In genomic region chr11:66720223-66720898, GRCh38 we compare ENCODE assay signal across 8 cellular contexts.
A peak's percentile ranks its signal among the peaks of the same experiment; 100 is the strongest.
DNase-seq lines count a peak whose midpoint lies in the region; ATAC-seq lines count a peak whose summit lies in the region.

No MANE protein-coding gene starts in this region.

- H3K27me3 Mint-ChIP-seq in stimulated activated naive B cell treated with anti-CD40 and anti-IgM and Interleukin-4, amounts not matched to agents 10 μg/mL and 1 μg/mL and 100 μg/mL, for 72 hours = peaks cover 20 to 24% of the 10 kb centered on the region in 2 donors

- H3K4me1 Mint-ChIP-seq in stimulated activated naive B cell treated with anti-CD40 and anti-IgM and Interleukin-4, amounts not matched to agents 10 μg/mL and 1 μg/mL and 100 μg/mL, for 72 hours = peaks cover 5 to 8% of the 10 kb centered on the region in 2 donors

- no peak overlapping the region for H3K4me3 ChIP-seq in adipocyte (ENCODE audit: low read length)

- peaks cover 0 to 3% of the 10 kb centered on the region in 2 donors for H3K36me3 Mint-ChIP-seq in stimulated activated naive B cell treated with anti-CD40 and anti-IgM and Interleukin-4, amounts not matched to agents 10 μg/mL and 1 μg/mL and 100 μg/mL, for 72 hours

- H3K4me1 ChIP-seq in adipocyte (ENCODE audit: control insufficient read depth, insufficient read depth, low read length) = no peaks in the 10 kb centered on the region

- no peaks in the 10 kb centered on the region for H3K9me3 ChIP-seq in adipocyte (ENCODE audit: control insufficient read depth, low read length)

- H3K36me3 ChIP-seq in adipocyte (ENCODE audit: control insufficient read depth, insufficient read depth, low read length, severe bottlenecking) = no peaks in the 10 kb centered on the region

- H3K27ac Mint-ChIP-seq in stimulated activated naive B cell treated with anti-CD40 and anti-IgM and Interleukin-4, amounts not matched to agents 10 μg/mL and 1 μg/mL and 100 μg/mL, for 72 hours = peak overlapping the region; percentile 17

- H3K9me3 Mint-ChIP-seq in stimulated activated naive B cell treated with anti-CD40 and anti-IgM and Interleukin-4, amounts not matched to agents 10 μg/mL and 1 μg/mL and 100 μg/mL, for 72 hours = no peaks in the 10 kb centered on the region

- peak; percentile 53 to 61 for ATAC-seq in stimulated activated naive B cell treated with anti-CD40 and anti-IgM and Interleukin-4, amounts not matched to agents 10 μg/mL and 1 μg/mL and 100 μg/mL, for 72 hours (replicated peaks)
- ATAC-seq in GM18909 (IDR thresholded peaks at IDR 0.05; ENCODE audit: poor library complexity, unreplicated experiment) (no peak), GM18502 (IDR thresholded peaks at IDR 0.05; ENCODE audit: poor library complexity, unreplicated experiment) (no peak), GM21360 (IDR thresholded peaks at IDR 0.05; ENCODE audit: unreplicated experiment) (no peak)

- H3K4me3 Mint-ChIP-seq in stimulated activated naive B cell treated with anti-CD40 and anti-IgM and Interleukin-4, amounts not matched to agents 10 μg/mL and 1 μg/mL and 100 μg/mL, for 72 hours = no peak overlapping the region

- H3K9ac ChIP-seq in adipocyte (ENCODE audit: low read length) = no peak overlapping the region

- DNase-seq in HCEC 1CT (peak; percentile 15), NCI-H2196 treated with DMSO at 0.1 percent for 48 hours (lab: John Stamatoyannopoulos, UW; ENCODE audit: unreplicated experiment) (peak; percentile 93), adipocyte (ENCODE audit: low read depth) (peak; percentile 37), kidney glomerular epithelial cell (lab: John Stamatoyannopoulos, UW) (peak; percentile 77)
- no peak for DNase-seq in stimulated activated naive B cell treated with anti-CD40 and anti-IgM and Interleukin-4, amounts not matched to agents 10 μg/mL and 1 μg/mL and 100 μg/mL, for 72 hours

- H3K27me3 ChIP-seq in adipocyte (replicated peaks; ENCODE audit: control insufficient read depth, insufficient read depth, low read length) = peaks cover 48% of the 10 kb centered on the region

Comparison
In these comparisons a context has a peak if more than half of its experiments do, and no peak if none do; other contexts are left out.
1. ATAC-seq: peak in stimulated activated naive B cell treated with anti-CD40 and anti-IgM and Interleukin-4, amounts not matched to agents 10 μg/mL and 1 μg/mL and 100 μg/mL, for 72 hours (2 of 2); none in GM18909 (single experiment), GM18502 (single experiment) and GM21360 (single experiment).